ENCODE assay signal across 10 cellular contexts in genomic region chr4:6343950-6344408, GRCh38.
DNase-seq lines count a peak whose midpoint lies in the region; ATAC-seq and TF ChIP-seq lines count a peak whose summit lies in the region.
"Had no signal": no experiment of that assay in that cellular context is flagged by ENCODE, and none has a peak within 500 bp of the region (broad histone marks: within the 10 kb centered on the region; RNA-seq: fewer than 3 reads in every experiment).

No MANE protein-coding gene starts in this region.

- H3K36me3 ChIP-seq in GM23248 (ENCODE audit: low read depth) = no peaks in the 10 kb centered on the region

- in situ Hi-C loops in GM23248 (cut with MboI) = no loop called here

- WGBS in GM23248 (ENCODE audit: low coverage in 1 of 2, low lambda C conversion rate in 2 of 2, missing lambda C conversion rate in 2 of 2), 2 experiments = 31 to 34% methylated on average over 11 of the region's 11 CpGs

- H3K4me2 ChIP-seq in GM23248 (ENCODE audit: unreplicated experiment) = no peak overlapping the region
- H3K4me2 ChIP-seq: smooth muscle cell had no signal

- no peak overlapping the region for H3K27ac ChIP-seq in 22Rv1
- peak overlapping the region; percentile 41; the same call in 1 of the 2 replicates for H3K27ac ChIP-seq in GM23248

- H3K9ac ChIP-seq in GM23248 = no peak overlapping the region

- H3K9me2 ChIP-seq in GM23248 (ENCODE audit: insufficient read depth) = no peaks in the 10 kb centered on the region

- H3F3A ChIP-seq in GM23248 (ENCODE audit: insufficient read depth) = peaks cover 12% of the 10 kb centered on the region

- peaks cover 7% of the 10 kb centered on the region; the same call in 1 of the 2 replicates for H3K4me1 ChIP-seq in GM23248 (ENCODE audit: insufficient read depth)

- no peaks in the 10 kb centered on the region for H3K9me3 ChIP-seq in GM23248 (ENCODE audit: low read depth)

- TF ChIP-seq CTCF in 22Rv1 (IDR thresholded peaks at IDR 0.05) = peak; percentile 66

- no peaks in the 10 kb centered on the region for H3K79me2 ChIP-seq in GM23248 (ENCODE audit: insufficient read depth)

- H3K4me3 ChIP-seq in GM23248 = no peak overlapping the region
- H3K4me3 ChIP-seq: smooth muscle cell had no signal

- ATAC-seq in HG03196 (IDR thresholded peaks at IDR 0.05; ENCODE audit: unreplicated experiment) (no peak), GM18517 (IDR thresholded peaks at IDR 0.05; ENCODE audit: unreplicated experiment) (no peak)

- H2AFZ ChIP-seq in GM23248 = no peak overlapping the region

- peak; percentile 83 for DNase-seq in GM23248
- peak; percentile 49 to 65 for DNase-seq in SW 1271 (lab: John Stamatoyannopoulos, UW)
- peak; percentile 52 for DNase-seq in hepatic stellate cell (ENCODE audit: low spot score)
- DNase-seq in NCI-H2029 (lab: John Stamatoyannopoulos, UW) = no peak
- DNase-seq in KG1 (lab: John Stamatoyannopoulos, UW) = no peak
- DNase-seq: NCI-H1930 had no signal

- no peaks in the 10 kb centered on the region; the same call in none of the 2 replicates for H3K27me3 ChIP-seq in GM23248 (replicated peaks; ENCODE audit: insufficient read depth)

- H4K20me1 ChIP-seq in GM23248 (ENCODE audit: insufficient read depth) = no peaks in the 10 kb centered on the region

Comparison
In these comparisons a context has a peak if more than half of its experiments do, and no peak if none do; other contexts are left out.
1. DNase-seq: peak in GM23248 (single experiment), SW 1271 (2 of 2) and hepatic stellate cell (single experiment); none in NCI-H2029 (single experiment) and KG1 (single experiment).